In the genomic region with DNA sequence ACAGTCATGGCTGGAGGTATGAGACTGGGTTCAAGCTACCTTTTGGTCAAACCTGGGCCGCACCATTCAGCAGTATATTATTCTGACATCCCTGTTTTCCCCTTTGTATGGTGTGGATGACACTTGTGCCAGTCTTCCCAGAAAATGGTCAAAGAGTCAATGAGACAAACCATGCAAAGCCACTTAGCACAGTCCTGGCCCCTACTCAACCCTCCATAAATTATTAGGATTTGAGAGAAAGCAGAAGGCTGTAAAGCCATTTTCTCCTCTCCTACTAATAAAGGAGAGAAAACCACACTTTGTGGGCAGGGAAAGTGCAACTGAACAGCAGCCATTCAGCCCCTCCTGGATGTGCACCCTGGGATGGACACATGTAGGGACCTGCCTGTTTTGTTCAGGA, we compare ENCODE assay signal across 15 cellular contexts.
A peak's percentile ranks its signal among the peaks of the same experiment; 100 is the strongest.
DNase-seq lines count a peak whose midpoint lies in the region; TF ChIP-seq lines count a peak whose summit lies in the region.
"Had no signal": no experiment of that assay in that cellular context is flagged by ENCODE, and none has a peak within 500 bp of the region (broad histone marks: within the 10 kb centered on the region; RNA-seq: fewer than 3 reads in every experiment).

No MANE protein-coding gene starts in this region.

- H3K36me3 ChIP-seq in breast epithelium (no peaks in the 10 kb centered on the region), endodermal cell (ENCODE audit: control insufficient read depth, insufficient read depth, low read length) (no peaks in the 10 kb centered on the region), rectal smooth muscle tissue (ENCODE audit: control insufficient read depth, insufficient read depth, low read length) (no peaks in the 10 kb centered on the region)
- H3K36me3 ChIP-seq: BLaER1 had no signal

- H3K4me1 ChIP-seq in breast epithelium (no peaks in the 10 kb centered on the region), endodermal cell (ENCODE audit: control insufficient read depth, insufficient read depth, low read length) (no peaks in the 10 kb centered on the region), rectal smooth muscle tissue (ENCODE audit: control insufficient read depth, insufficient read depth, low read length) (peaks cover 26% of the 10 kb centered on the region)

- H3K4me3 Mint-ChIP-seq in MCF 10A (ENCODE audit: unreplicated experiment) (no peak overlapping the region), endodermal cell (no peak overlapping the region)
- H3K4me3 Mint-ChIP-seq: CD14-positive monocyte; CD4-positive, alpha-beta memory T cell; H9 had no signal

- no peak for TF ChIP-seq POLR2A in breast epithelium (IDR thresholded peaks at IDR 0.05)

- H3K9ac ChIP-seq in endodermal cell (ENCODE audit: extremely low read depth, low read length, poor library complexity, severe bottlenecking) (no peak overlapping the region), rectal smooth muscle tissue (ENCODE audit: low read length) (no peak overlapping the region)
- H3K9ac ChIP-seq: BLaER1 had no signal

- H3K27me3 Mint-ChIP-seq in MCF 10A (ENCODE audit: insufficient read depth, unreplicated experiment), result no peaks in the 10 kb centered on the region
- peaks cover 2% of the 10 kb centered on the region for H3K27me3 Mint-ChIP-seq in endodermal cell (ENCODE audit: insufficient read depth)
- H3K27me3 Mint-ChIP-seq: CD4-positive, alpha-beta memory T cell had no signal

- H3K9me3 Mint-ChIP-seq in MCF 10A (ENCODE audit: unreplicated experiment) (peaks cover 34% of the 10 kb centered on the region), endodermal cell (no peaks in the 10 kb centered on the region)

- H3K27ac Mint-ChIP-seq in MCF 10A (ENCODE audit: low read depth, unreplicated experiment) (no peak overlapping the region), endodermal cell (no peak overlapping the region)
- H3K27ac Mint-ChIP-seq: CD14-positive monocyte; CD4-positive, alpha-beta memory T cell; H9 had no signal

- no peaks in the 10 kb centered on the region for H3K27me3 ChIP-seq in breast epithelium
- H3K27me3 ChIP-seq in endodermal cell (ENCODE audit: control insufficient read depth, insufficient read depth, low read length, poor library complexity, severe bottlenecking), result no peaks in the 10 kb centered on the region
- H3K27me3 ChIP-seq in rectal smooth muscle tissue (ENCODE audit: control insufficient read depth, insufficient read depth, low read length), result no peaks in the 10 kb centered on the region
- H3K27me3 ChIP-seq: BLaER1 had no signal

- intact Hi-C loops in breast epithelium (cut with DNase I; ENCODE audit: low total_unique reads), result no loop called here
- intact Hi-C loops in MCF 10A (cut with micrococcal nuclease), result no loop called here

- no peaks in the 10 kb centered on the region for H3K36me3 Mint-ChIP-seq in MCF 10A (ENCODE audit: insufficient read depth, unreplicated experiment)
- no peaks in the 10 kb centered on the region for H3K36me3 Mint-ChIP-seq in endodermal cell (ENCODE audit: low read depth)
- H3K36me3 Mint-ChIP-seq: CD14-positive monocyte; CD4-positive, alpha-beta memory T cell had no signal

- H3K27ac ChIP-seq in breast epithelium (peak overlapping the region; percentile 29 to 63), endodermal cell (ENCODE audit: low read depth, low read length) (no peak overlapping the region), rectal smooth muscle tissue (ENCODE audit: low read depth, low read length) (peak overlapping the region; percentile 41)
- H3K27ac ChIP-seq: BLaER1 had no signal

- H3K9me3 ChIP-seq in breast epithelium (peaks cover 0 to 2% of the 10 kb centered on the region in 2 donors), endodermal cell (ENCODE audit: control insufficient read depth, low read length) (peaks cover 4% of the 10 kb centered on the region)

- no TSS peak for BruUV-seq in MCF 10A (replicated peaks; lab: Mats Ljungman, UMichigan)

- no peaks in the 10 kb centered on the region for H3K4me1 Mint-ChIP-seq in MCF 10A (ENCODE audit: insufficient read depth, unreplicated experiment)
- H3K4me1 Mint-ChIP-seq in endodermal cell, result peaks cover under 1% of the 10 kb centered on the region
- H3K4me1 Mint-ChIP-seq: CD4-positive, alpha-beta memory T cell had no signal

- CTCF ChIA-PET in MCF 10A (lab: Yijun Ruan, JAX), result interaction anchor here (0.6 kb wide), 1 partner anchor 195 kb away, joined by 3 read pairs; no protein-coding TSS in a partner anchor

- WGBS in endodermal cell (ENCODE audit: insufficient coverage in 1 of 2, insufficient read length in 1 of 2), 2 experiments, result 100% methylated on average over 1 of the region's 1 CpG

- TF ChIP-seq CTCF in breast epithelium (IDR thresholded peaks at IDR 0.05) (no peak), MCF 10A (IDR thresholded peaks at IDR 0.05; ENCODE audit: unreplicated experiment) (no peak), endodermal cell (conservative IDR thresholded peaks at IDR 0.05) (no peak)

- H3K4me3 ChIP-seq in breast epithelium (no peak overlapping the region), endodermal cell (ENCODE audit: low read length) (no peak overlapping the region), rectal smooth muscle tissue (ENCODE audit: low read length) (no peak overlapping the region)
- H3K4me3 ChIP-seq: BLaER1, GM12878 had no signal

- no peak for DNase-seq in breast epithelium (ENCODE audit: low spot score in 2 of 2)
- DNase-seq in MCF 10A (ENCODE audit: unreplicated experiment), result no peak
- peak; percentile 7 for DNase-seq in endodermal cell
- DNase-seq in GM19238 (ENCODE audit: insufficient read length, low spot score), result no peak
- DNase-seq in NCI-H526 treated with DMSO at 0.1 percent for 48 hours (lab: John Stamatoyannopoulos, UW), result no peak
- no peak for DNase-seq in NCI-H510A treated with DMSO at 0.1 percent for 48 hours (lab: John Stamatoyannopoulos, UW)
- DNase-seq: 8988T; CD4-positive, alpha-beta memory T cell; DMS153; DND-41; H9 had no signal

- POLR2A ChIA-PET in MCF 10A (lab: Yijun Ruan, JAX), result no interaction called here
